Comparison of ENCODE assay signal across 10 cellular contexts in the genomic region with DNA sequence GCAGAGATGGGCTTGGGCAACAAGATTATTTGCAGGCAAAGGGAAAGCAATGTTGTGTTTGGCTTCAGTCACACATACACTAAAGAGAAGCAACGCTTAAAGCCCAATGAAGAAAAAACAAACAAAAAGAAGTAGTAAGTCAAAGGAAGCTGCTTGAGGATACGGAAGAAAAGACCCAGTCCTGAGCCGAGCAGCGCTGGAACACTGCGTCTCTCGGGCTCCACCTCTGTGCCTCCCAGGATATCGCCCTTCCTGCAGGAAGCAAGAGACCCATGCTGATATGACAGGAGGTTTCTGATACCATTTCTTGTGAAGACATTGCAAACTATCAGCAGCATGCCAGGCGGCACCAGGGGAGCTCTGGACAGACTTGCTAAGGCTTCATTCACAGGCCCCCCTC. TPM values are rescaled to one million over a fixed set of nuclear protein-coding genes. Genes with fewer than 3 reads are reported as not detected.
DNase-seq lines count a peak whose midpoint lies in the region; ATAC-seq and TF ChIP-seq lines count a peak whose summit lies in the region.
"Had no signal": no experiment of that assay in that cellular context is flagged by ENCODE, and none has a peak within 500 bp of the region (broad histone marks: within the 10 kb centered on the region; RNA-seq: fewer than 3 reads in every experiment).

No MANE protein-coding gene starts in this region.

- H3K9me3 ChIP-seq in IMR-90 (ENCODE audit: control insufficient read depth, insufficient read depth, low read length) (no peaks in the 10 kb centered on the region), spleen (no peaks in the 10 kb centered on the region)

- no peak overlapping the region for H4K5ac ChIP-seq in IMR-90 (ENCODE audit: low read depth, low read length)

- H2BK5ac ChIP-seq in IMR-90 (ENCODE audit: low read depth, low read length, poor library complexity, severe bottlenecking), result no peak overlapping the region

- no peak overlapping the region for H3K18ac ChIP-seq in IMR-90 (ENCODE audit: low read depth, low read length)

- H3K27me3 ChIP-seq in IMR-90 (ENCODE audit: control insufficient read depth, insufficient read depth, low read length) (no peaks in the 10 kb centered on the region), kidney epithelial cell (ENCODE audit: control insufficient read depth, insufficient read depth, low read length) (no peaks in the 10 kb centered on the region), spleen (replicated peaks in 1 of 7) (peaks cover 0 to 25% (median 0%) of the 10 kb centered on the region in 7 donors)

- H3K4me2 ChIP-seq in IMR-90 (ENCODE audit: low read depth, low read length), result peak overlapping the region; percentile 27

- H3K23ac ChIP-seq in IMR-90 (ENCODE audit: low read depth, low read length), result no peak overlapping the region

- CTCF ChIA-PET in IMR-90 (lab: Yijun Ruan, JAX), result interaction anchor here (1.3 to 1.4 kb wide), 2 partner anchors 13 to 14 kb away, joined by 4 to 5 read pairs; no protein-coding TSS in a partner anchor

- H3K36me3 ChIP-seq in IMR-90 (ENCODE audit: control insufficient read depth, insufficient read depth, low read length) (peaks cover 2% of the 10 kb centered on the region; the same call in 1 of the 2 replicates), kidney epithelial cell (ENCODE audit: control insufficient read depth, insufficient read depth, low read length) (no peaks in the 10 kb centered on the region), spleen (no peaks in the 10 kb centered on the region)

- POLR2A ChIA-PET in IMR-90 (lab: Charles Lee; ENCODE audit: unreplicated experiment), result no interaction called here

- in situ Hi-C loops in IMR-90 (cut with MboI; ENCODE audit: low sequenced_read_pairs), result no loop called here

- H2AK5ac ChIP-seq in IMR-90 (ENCODE audit: low read depth, low read length), result no peak overlapping the region

- H3K27ac ChIP-seq in IMR-90 (ENCODE audit: insufficient read depth, low read length) (no peak overlapping the region), spleen (peak overlapping the region in 5 of 8 donors; percentile 21 to 85 (median 75))

- dilution Hi-C loops in IMR-90 (cut with HindIII; ENCODE audit: low sequenced_read_pairs, unreplicated experiment), result no loop called here

- no peak overlapping the region for H3K56ac ChIP-seq in IMR-90 (ENCODE audit: extremely low read depth, insufficient read depth, low read length)

- no peak overlapping the region for H3K14ac ChIP-seq in IMR-90 (replicated peaks; ENCODE audit: low read depth, low read length)

- intact Hi-C loops in IMR-90 (cut with micrococcal nuclease) (no loop called here), spleen (cut with DNase I; ENCODE audit: low total_unique reads) (no loop called here)

- no peak overlapping the region for H4K8ac ChIP-seq in IMR-90 (ENCODE audit: low read depth in 2 of 2, low read length in 2 of 2)

- TF ChIP-seq POLR2A in IMR-90 (IDR thresholded peaks at IDR 0.05; ENCODE audit: low read depth, low read length) (no peak), spleen (IDR thresholded peaks at IDR 0.05) (no peak)

- no peak overlapping the region for H2AK9ac ChIP-seq in IMR-90 (replicated peaks; ENCODE audit: low read depth, low read length, poor library complexity)

- peaks cover 19% of the 10 kb centered on the region for H3K9me1 ChIP-seq in IMR-90 (ENCODE audit: insufficient read depth, low read length)

- H2BK15ac ChIP-seq in IMR-90 (ENCODE audit: low read depth, low read length), result no peak overlapping the region

- no peak for DNase-seq in IMR-90
- DNase-seq in cardiac fibroblast (ENCODE audit: low read depth in 2 of 2), result peak; percentile 51 to 54
- no peak for DNase-seq in kidney epithelial cell (ENCODE audit: low read depth)
- no peak for DNase-seq in spleen
- no peak for DNase-seq in SHP77 treated with DMSO at 0.1 percent for 48 hours (lab: John Stamatoyannopoulos, UW)
- no peak for DNase-seq in activated CD8-positive, alpha-beta memory T cell treated with anti-CD3 and anti-CD28 coated beads, Interleukin-2, amount 50 U/mL, for 48 hours
- DNase-seq in hippocampal formation (lab: John Stamatoyannopoulos, UW), result no peak
- no peak for DNase-seq in activated CD4-positive, alpha-beta T cell treated with anti-CD3 and anti-CD28 coated beads, Interleukin-2, amount 50 U/mL, for 1 hour
- DNase-seq: Calu3, NCI-H69 had no signal

- H2AFZ ChIP-seq in IMR-90 (replicated peaks; ENCODE audit: low read length, poor library complexity), result no peak overlapping the region

- H4K20me1 ChIP-seq in IMR-90 (ENCODE audit: insufficient read depth, low read length), result peaks cover 37% of the 10 kb centered on the region

- TF ChIP-seq CTCF in IMR-90 (conservative IDR thresholded peaks at IDR 0.05; ENCODE audit: low read depth, low read length), result no peak
- peak; percentile 36 for TF ChIP-seq CTCF in cardiac fibroblast (IDR thresholded peaks at IDR 0.05; ENCODE audit: low read depth, low read length)
- TF ChIP-seq CTCF in kidney epithelial cell (IDR thresholded peaks at IDR 0.05; ENCODE audit: insufficient read depth, low read length, poor library complexity, severe bottlenecking), result peak; percentile 11
- no peak for TF ChIP-seq CTCF in spleen (IDR thresholded peaks at IDR 0.05 in 8 of 11, conservative IDR thresholded peaks at IDR 0.05 in 3 of 11)

- H3K4me3 ChIP-seq in IMR-90 (ENCODE audit: insufficient read depth, low read depth, low read length) (no peak overlapping the region), cardiac fibroblast (replicated peaks in 1 of 2; ENCODE audit: low read depth in 2 of 2, low read length in 2 of 2) (peak overlapping the region in 1 of 2 donors; percentile 21), kidney epithelial cell (ENCODE audit: low read depth, low read length) (no peak overlapping the region), spleen (no peak overlapping the region)

- TF ChIP-seq RAD21 in IMR-90 (IDR thresholded peaks at IDR 0.05; ENCODE audit: low read length), result no peak

- H4K91ac ChIP-seq in IMR-90 (ENCODE audit: insufficient read depth, low read depth, low read length), result no peak overlapping the region

- H2BK120ac ChIP-seq in IMR-90 (ENCODE audit: low read depth, low read length), result no peak overlapping the region

- H3K4me1 ChIP-seq in IMR-90 (ENCODE audit: control insufficient read depth, insufficient read depth, low read length) (peaks cover 11% of the 10 kb centered on the region), spleen (peaks cover 3 to 100% (median 35%) of the 10 kb centered on the region in 6 donors)

- peak; percentile 50 for ATAC-seq in IMR-90 (ENCODE audit: low read depth)

- BruUV-seq in IMR-90 (replicated peaks; lab: Mats Ljungman, UMichigan), result no TSS peak

- no peak overlapping the region for H3K4ac ChIP-seq in IMR-90 (ENCODE audit: low read depth, low read length)

- H2BK20ac ChIP-seq in IMR-90 (ENCODE audit: low read depth, low read length), result no peak overlapping the region

- H3K79me1 ChIP-seq in IMR-90 (ENCODE audit: low read depth in 1 of 2, low read length in 2 of 2), result peaks cover 29 to 67% of the 10 kb centered on the region in 2 experiments

- WGBS in IMR-90 (ENCODE audit: extremely low coverage in 2 of 2, insufficient read length in 1 of 2), 2 experiments, result 85% methylated on average over 4 of the region's 8 CpGs; no CpG with 5 or more reads in 1 of the 2 experiments
- WGBS in spleen, 5 donors, result 38 to 60% (median 45%) methylated on average over 8 of the region's 8 CpGs

- H3K9ac ChIP-seq in IMR-90 (ENCODE audit: low read depth, low read length), result no peak overlapping the region

TF ChIP-seq in IMR-90, 13 proteins besides CTCF, POLR2A, EP300 and RAD21:
- TF ChIP-seq FOS (IDR thresholded peaks at IDR 0.05; ENCODE audit: low read depth, low read length), result no peak
- TF ChIP-seq, protein P1, sequence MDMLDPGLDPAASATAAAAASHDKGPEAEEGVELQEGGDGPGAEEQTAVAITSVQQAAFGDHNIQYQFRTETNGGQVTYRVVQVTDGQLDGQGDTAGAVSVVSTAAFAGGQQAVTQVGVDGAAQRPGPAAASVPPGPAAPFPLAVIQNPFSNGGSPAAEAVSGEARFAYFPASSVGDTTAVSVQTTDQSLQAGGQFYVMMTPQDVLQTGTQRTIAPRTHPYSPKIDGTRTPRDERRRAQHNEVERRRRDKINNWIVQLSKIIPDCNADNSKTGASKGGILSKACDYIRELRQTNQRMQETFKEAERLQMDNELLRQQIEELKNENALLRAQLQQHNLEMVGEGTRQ (IDR thresholded peaks at IDR 0.05; ENCODE audit: low read depth, low read length), result no peak
- TF ChIP-seq RCOR1 (IDR thresholded peaks at IDR 0.05; ENCODE audit: insufficient replicate concordance, low read length), result no peak
- TF ChIP-seq RFX5 (IDR thresholded peaks at IDR 0.05; ENCODE audit: low read depth, low read length), result no peak
- TF ChIP-seq NFE2L2 (IDR thresholded peaks at IDR 0.05; ENCODE audit: low read depth, low read length), result no peak
- TF ChIP-seq CEBPB (IDR thresholded peaks at IDR 0.05; ENCODE audit: low read depth, low read length), result no peak
- TF ChIP-seq, protein P2, sequence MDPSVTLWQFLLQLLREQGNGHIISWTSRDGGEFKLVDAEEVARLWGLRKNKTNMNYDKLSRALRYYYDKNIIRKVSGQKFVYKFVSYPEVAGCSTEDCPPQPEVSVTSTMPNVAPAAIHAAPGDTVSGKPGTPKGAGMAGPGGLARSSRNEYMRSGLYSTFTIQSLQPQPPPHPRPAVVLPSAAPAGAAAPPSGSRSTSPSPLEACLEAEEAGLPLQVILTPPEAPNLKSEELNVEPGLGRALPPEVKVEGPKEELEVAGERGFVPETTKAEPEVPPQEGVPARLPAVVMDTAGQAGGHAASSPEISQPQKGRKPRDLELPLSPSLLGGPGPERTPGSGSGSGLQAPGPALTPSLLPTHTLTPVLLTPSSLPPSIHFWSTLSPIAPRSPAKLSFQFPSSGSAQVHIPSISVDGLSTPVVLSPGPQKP (IDR thresholded peaks at IDR 0.05; ENCODE audit: borderline replicate concordance, low read depth, low read length), result no peak
- TF ChIP-seq MAZ (IDR thresholded peaks at IDR 0.05; ENCODE audit: borderline replicate concordance, low read depth, low read length), result no peak
- TF ChIP-seq MXI1 (IDR thresholded peaks at IDR 0.05; ENCODE audit: borderline replicate concordance, low read depth, low read length), result no peak
- TF ChIP-seq MAFK (IDR thresholded peaks at IDR 0.05; ENCODE audit: low read depth, low read length), result no peak
- TF ChIP-seq BHLHE40 (IDR thresholded peaks at IDR 0.05; ENCODE audit: low read depth, low read length), result no peak
- no peak for TF ChIP-seq SMC3 (IDR thresholded peaks at IDR 0.05; ENCODE audit: low read depth, low read length)
- TF ChIP-seq CHD1 (IDR thresholded peaks at IDR 0.05; ENCODE audit: low read depth, low read length), result no peak
TF ChIP-seq in IMR-90: peak in this region for 0.

RNA-seq across cellular contexts. Expression of a gene that starts 9.9 kb away (rescaled TPM):
- total RNA-seq in IMR-90 (2012; rRNA removed) (50.7 and 63.6 TPM in 2 replicates), kidney epithelial cell (31.5 and 35.4 TPM in 2 replicates), spleen (10 to 100 TPM; 21.0 to 52.3 (median 35.6) TPM)
- polyA plus RNA-seq in IMR-90 (2012; rRNA removed) (19.9 and 23.1 TPM in 2 replicates), spleen (1 to 10 TPM; 4.4 to 5.6 (median 5.6) TPM)
- 2.8 and 3.8 TPM in 2 replicates for polyA plus RNA-seq in IMR-90 (2012; cell fraction: cytosol; rRNA removed)
- polyA plus RNA-seq in IMR-90 (2012; cell fraction: nucleus; rRNA removed; ENCODE audit: low replicate concordance), result 3.3 and 29.5 TPM in 2 replicates

Comparison
In these comparisons a context has a peak if more than half of its experiments do, and no peak if none do; other contexts are left out.
1. DNase-seq: peak in cardiac fibroblast (2 of 2); none in IMR-90 (single experiment), kidney epithelial cell (single experiment), spleen (single experiment), SHP77 treated with DMSO at 0.1 percent for 48 hours (single experiment), activated CD8-positive, alpha-beta memory T cell treated with anti-CD3 and anti-CD28 coated beads, Interleukin-2, amount 50 U/mL, for 48 hours (single experiment), hippocampal formation (0 of 2) and activated CD4-positive, alpha-beta T cell treated with anti-CD3 and anti-CD28 coated beads, Interleukin-2, amount 50 U/mL, for 1 hour (single experiment).
2. CTCF ChIP-seq: peak in cardiac fibroblast (single experiment) and kidney epithelial cell (single experiment); none in IMR-90 (single experiment) and spleen (0 of 11).